ENCODE assay signal across 10 cellular contexts in genomic region chr10:23742368-23742767, GRCh38.
DNase-seq lines count a peak whose midpoint lies in the region; ATAC-seq and TF ChIP-seq lines count a peak whose summit lies in the region.
"Had no signal": no experiment of that assay in that cellular context is flagged by ENCODE, and none has a peak within 500 bp of the region (broad histone marks: within the 10 kb centered on the region; RNA-seq: fewer than 3 reads in every experiment).

No MANE protein-coding gene starts in this region.

- TF ChIP-seq CTCF in RWPE1 (conservative IDR thresholded peaks at IDR 0.05; ENCODE audit: low read depth) = no peak
- TF ChIP-seq CTCF in CD4-positive, alpha-beta T cell (IDR thresholded peaks at IDR 0.05) = no peak

- H3K27me3 ChIP-seq in CD4-positive, alpha-beta T cell (ENCODE audit: control insufficient read depth, insufficient read depth, low read length) = peaks cover 4% of the 10 kb centered on the region

- H3K9me3 ChIP-seq in CD4-positive, alpha-beta T cell (ENCODE audit: control insufficient read depth, low read length) = no peaks in the 10 kb centered on the region

- no peak overlapping the region for H3K27ac Mint-ChIP-seq in naive thymus-derived CD8-positive, alpha-beta T cell
- no peak overlapping the region for H3K27ac Mint-ChIP-seq in CD4-positive, alpha-beta T cell

- CTCF ChIA-PET in RWPE1 (lab: Yijun Ruan, JAX) = no interaction called here
- CTCF ChIA-PET in CD4-positive, alpha-beta T cell (lab: Charles Lee) = no interaction called here

- DNase-seq in AML-193 (lab: John Stamatoyannopoulos, UW) (peak; percentile 1 to 7), SK-N-DZ (ENCODE audit: low spot score) (no peak), RWPE1 (ENCODE audit: low spot score) (no peak)
- DNase-seq in naive thymus-derived CD8-positive, alpha-beta T cell = no peak
- DNase-seq in CD4-positive, alpha-beta T cell = no peak
- DNase-seq: NCI-H524 treated with DMSO at 0.1 percent for 48 hours, WERI-Rb-1 had no signal

- no peak overlapping the region for H3K27ac ChIP-seq in RWPE1
- no peak overlapping the region for H3K27ac ChIP-seq in CD4-positive, alpha-beta T cell (ENCODE audit: low read depth, low read length)
- H3K27ac ChIP-seq: WERI-Rb-1 had no signal

- intact Hi-C loops in CD4-positive, alpha-beta T cell (cut with DNase I, micrococcal nuclease) = no loop called here

- peak; percentile 73 for ATAC-seq in GM19025 (IDR thresholded peaks at IDR 0.05; ENCODE audit: low read depth, unreplicated experiment)
- peak; percentile 68 for ATAC-seq in HG02840 (IDR thresholded peaks at IDR 0.05; ENCODE audit: low FRiP score, unreplicated experiment)
- ATAC-seq in HG03575 (IDR thresholded peaks at IDR 0.05; ENCODE audit: extremely low read depth, insufficient number of reproducible peaks, low FRiP score, unreplicated experiment) = peak; percentile 96
- ATAC-seq in naive thymus-derived CD8-positive, alpha-beta T cell = no peak
- ATAC-seq in CD4-positive, alpha-beta T cell (ENCODE audit: poor library complexity) = no peak

- peaks cover 10 to 38% (median 21%) of the 10 kb centered on the region in 5 donors for H3K27me3 Mint-ChIP-seq in naive thymus-derived CD8-positive, alpha-beta T cell
- peaks cover 30% of the 10 kb centered on the region for H3K27me3 Mint-ChIP-seq in CD4-positive, alpha-beta T cell

- H3K4me3 Mint-ChIP-seq in naive thymus-derived CD8-positive, alpha-beta T cell = no peak overlapping the region
- H3K4me3 Mint-ChIP-seq in CD4-positive, alpha-beta T cell = no peak overlapping the region

- H3K36me3 Mint-ChIP-seq in naive thymus-derived CD8-positive, alpha-beta T cell = no peaks in the 10 kb centered on the region
- no peaks in the 10 kb centered on the region for H3K36me3 Mint-ChIP-seq in CD4-positive, alpha-beta T cell (ENCODE audit: low read depth)

- POLR2A ChIA-PET in naive thymus-derived CD8-positive, alpha-beta T cell (lab: Charles Lee) = no interaction called here
- POLR2A ChIA-PET in RWPE1 (lab: Yijun Ruan, JAX; ENCODE audit: low non-redundant PET) = no interaction called here
- POLR2A ChIA-PET in CD4-positive, alpha-beta T cell (lab: Charles Lee) = no interaction called here

- peaks cover 0 to 19% (median 0%) of the 10 kb centered on the region in 9 donors for H3K9me3 Mint-ChIP-seq in naive thymus-derived CD8-positive, alpha-beta T cell
- no peaks in the 10 kb centered on the region for H3K9me3 Mint-ChIP-seq in CD4-positive, alpha-beta T cell

- H3K4me1 Mint-ChIP-seq in naive thymus-derived CD8-positive, alpha-beta T cell = no peaks in the 10 kb centered on the region
- H3K4me1 Mint-ChIP-seq in CD4-positive, alpha-beta T cell (ENCODE audit: low read depth) = no peaks in the 10 kb centered on the region

Comparison
In these comparisons a context has a peak if more than half of its experiments do, and no peak if none do; other contexts are left out.
1. DNase-seq: peak in AML-193 (2 of 2); none in naive thymus-derived CD8-positive, alpha-beta T cell (0 of 10), SK-N-DZ (single experiment), RWPE1 (single experiment) and CD4-positive, alpha-beta T cell (0 of 10).
2. ATAC-seq: peak in GM19025 (single experiment), HG02840 (single experiment) and HG03575 (single experiment); none in naive thymus-derived CD8-positive, alpha-beta T cell (0 of 2) and CD4-positive, alpha-beta T cell (single experiment).